Comparison of ENCODE assay signal across 1 cellular context in genomic region chr3:40379674-40380306, GRCh38.
TF ChIP-seq lines count a peak whose summit lies in the region.

No MANE protein-coding gene starts in this region.

TF ChIP-seq in K562, 482 proteins besides CTCF, POLR2A, EP300 and RAD21 (continued from another document and continues in another):
- TF ChIP-seq ZNF165 (CRISPR knock-in tag; IDR thresholded peaks at IDR 0.05; ENCODE audit: borderline replicate concordance) (no peak), COPS2 (conservative IDR thresholded peaks at IDR 0.05) (no peak), ZNF655 (CRISPR knock-in tag; IDR thresholded peaks at IDR 0.05) (no peak), PTRF (tag; IDR thresholded peaks at IDR 0.05) (no peak), ARNT (IDR thresholded peaks at IDR 0.05) (no peak), ZBTB49 (CRISPR knock-in tag; IDR thresholded peaks at IDR 0.05; ENCODE audit: borderline replicate concordance) (no peak), ZNF780A (CRISPR knock-in tag; IDR thresholded peaks at IDR 0.05) (no peak), NUFIP1 (IDR thresholded peaks at IDR 0.05; ENCODE audit: partially characterized antibody) (no peak), HOXB6 (CRISPR knock-in tag; IDR thresholded peaks at IDR 0.05; ENCODE audit: borderline replicate concordance) (no peak), CBX3 (IDR thresholded peaks at IDR 0.05; ENCODE audit: borderline replicate concordance in 1 of 2, low read length in 2 of 2) (peak in 1 of 2 experiments; percentile 27; a peak in 1 of 3 replicates), GTF2B (IDR thresholded peaks at IDR 0.05; ENCODE audit: extremely low read depth, insufficient read length) (no peak), RCOR1 (IDR thresholded peaks at IDR 0.05; ENCODE audit: borderline replicate concordance in 1 of 2, low read depth in 2 of 2, low read length in 2 of 2) (peak in 1 of 2 experiments; percentile 64; a peak in 2 of 4 replicates), ZNF639 (CRISPR knock-in tag; conservative IDR thresholded peaks at IDR 0.05 in 1 of 2, IDR thresholded peaks at IDR 0.05 in 1 of 2) (no peak), ZZZ3 (IDR thresholded peaks at IDR 0.05) (no peak), ZSCAN32 (CRISPR knock-in tag; IDR thresholded peaks at IDR 0.05) (no peak), TAF7 (tag; IDR thresholded peaks at IDR 0.05) (no peak), FOXP4 (CRISPR knock-in tag; IDR thresholded peaks at IDR 0.05; ENCODE audit: borderline replicate concordance) (no peak), NFE2 (IDR thresholded peaks at IDR 0.05; ENCODE audit: low read depth) (no peak), ETV1 (tag; conservative IDR thresholded peaks at IDR 0.05; ENCODE audit: low read depth) (peak; percentile 69), ESRRB (CRISPR knock-in tag; IDR thresholded peaks at IDR 0.05; ENCODE audit: borderline replicate concordance) (no peak), CREB3 (tag; conservative IDR thresholded peaks at IDR 0.05; ENCODE audit: low read depth) (no peak), ZNF436 (CRISPR knock-in tag; IDR thresholded peaks at IDR 0.05) (no peak), RBM25 (IDR thresholded peaks at IDR 0.05; ENCODE audit: low read depth, low read length, severe bottlenecking) (no peak), THRA (IDR thresholded peaks at IDR 0.05) (no peak), AFF1 (IDR thresholded peaks at IDR 0.05; ENCODE audit: low read depth in 1 of 2, partially characterized antibody in 2 of 2) (no peak), TFAM (CRISPR knock-in tag; conservative IDR thresholded peaks at IDR 0.05) (no peak), ZNF398 (CRISPR knock-in tag; IDR thresholded peaks at IDR 0.05) (no peak), ZBTB7A (IDR thresholded peaks at IDR 0.05; ENCODE audit: borderline replicate concordance, control insufficient read depth, low read depth, low read length) (no peak), ZNF24 (IDR thresholded peaks at IDR 0.05) (peak; percentile 36; the same call in 1 of the 2 replicates), ZNF12 (CRISPR knock-in tag; IDR thresholded peaks at IDR 0.05) (no peak), GABPA (tag; conservative IDR thresholded peaks at IDR 0.05; ENCODE audit: low read depth) (peak; percentile 40; the same call in 1 of the 2 replicates), ZNF512 (tag; IDR thresholded peaks at IDR 0.05) (no peak), ATF3 (IDR thresholded peaks at IDR 0.05) (peak; percentile 76), ATF3 (CRISPR knock-in tag; conservative IDR thresholded peaks at IDR 0.05) (no peak), ZHX1 (conservative IDR thresholded peaks at IDR 0.05; ENCODE audit: low read length) (no peak), HNRNPK (IDR thresholded peaks at IDR 0.05; ENCODE audit: low read depth, low read length, poor library complexity, severe bottlenecking) (no peak)
